ENCODE assay signal across 9 cellular contexts in the genomic region with DNA sequence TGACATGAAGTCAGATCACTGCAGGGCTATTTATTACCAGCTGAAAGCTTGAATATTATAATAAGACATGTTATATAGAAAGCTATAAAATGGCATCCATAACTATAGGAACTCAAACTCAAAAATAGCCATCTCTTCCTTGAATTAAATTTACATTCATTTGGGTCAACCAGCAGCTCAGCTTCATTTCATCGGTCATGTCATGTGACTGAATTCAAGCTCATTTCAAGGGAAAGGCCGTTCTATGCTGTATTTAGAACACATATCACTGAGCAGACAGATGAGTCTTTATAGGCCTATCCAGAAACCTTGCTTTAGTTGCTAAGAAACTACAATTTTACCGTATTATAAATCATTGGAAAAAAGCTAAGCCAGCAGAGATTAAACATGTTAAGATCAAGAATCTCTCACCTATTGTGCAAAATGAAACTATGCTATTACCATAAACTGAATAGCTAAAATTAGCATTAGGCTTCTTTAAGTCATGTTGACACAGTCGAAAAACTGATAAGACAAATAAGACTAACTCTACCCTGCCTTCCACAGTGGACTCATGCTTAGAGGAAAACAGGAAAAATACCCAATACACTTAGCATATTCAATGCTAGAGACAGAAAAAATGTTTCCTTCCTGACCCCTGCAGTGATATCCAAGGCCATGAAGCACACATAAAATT. TPM values are rescaled to one million over a fixed set of nuclear protein-coding genes. Genes with fewer than 3 reads are reported as not detected.
DNase-seq lines count a peak whose midpoint lies in the region; ATAC-seq and TF ChIP-seq lines count a peak whose summit lies in the region.
"Had no signal": no experiment of that assay in that cellular context is flagged by ENCODE, and none has a peak within 500 bp of the region (broad histone marks: within the 10 kb centered on the region; RNA-seq: fewer than 3 reads in every experiment).

No MANE protein-coding gene starts in this region.

- H3K27me3 Mint-ChIP-seq in natural killer cell (ENCODE audit: low read depth in 2 of 2): no peaks in the 10 kb centered on the region

- H3K36me3 Mint-ChIP-seq in natural killer cell: no peaks in the 10 kb centered on the region

- H3K27ac Mint-ChIP-seq in natural killer cell: peak overlapping the region; percentile 35 to 92

- ATAC-seq in natural killer cell: no peak
- ATAC-seq in GM21360 (IDR thresholded peaks at IDR 0.05; ENCODE audit: unreplicated experiment): no peak

- TF ChIP-seq EP300 in ovary (IDR thresholded peaks at IDR 0.05): no peak

- no peak for TF ChIP-seq POLR2A in ovary (IDR thresholded peaks at IDR 0.05)

- H3K9me3 Mint-ChIP-seq in natural killer cell: no peaks in the 10 kb centered on the region

- TF ChIP-seq CTCF in BJ (IDR thresholded peaks at IDR 0.05; ENCODE audit: insufficient read depth, low read depth, low read length) (no peak), coronary artery (IDR thresholded peaks at IDR 0.05) (no peak), natural killer cell (IDR thresholded peaks at IDR 0.05) (no peak), ovary (IDR thresholded peaks at IDR 0.05) (no peak)

- H3K36me3 ChIP-seq in BJ (ENCODE audit: control insufficient read depth, insufficient read depth, low read length): no peaks in the 10 kb centered on the region
- no peaks in the 10 kb centered on the region for H3K36me3 ChIP-seq in MG63
- H3K36me3 ChIP-seq in ovary: no peaks in the 10 kb centered on the region

- H3K27ac ChIP-seq in coronary artery (peak overlapping the region; percentile 91 to 99), ovary (no peak overlapping the region)

- peak overlapping the region; percentile 93 for H3K4me3 Mint-ChIP-seq in natural killer cell

- peaks cover 6% of the 10 kb centered on the region for H3K4me1 ChIP-seq in ovary (ENCODE audit: insufficient read depth)

- no peaks in the 10 kb centered on the region for H3K9me3 ChIP-seq in MG63
- H3K9me3 ChIP-seq in ovary: no peaks in the 10 kb centered on the region

- POLR2A ChIA-PET in BJ (lab: Charles Lee): no interaction called here

- DNase-seq in BJ (ENCODE audit: low read depth) (no peak), MG63 (no peak), coronary artery (ENCODE audit: low spot score) (no peak), natural killer cell (no peak), NCI-H1105 treated with DMSO at 0.1 percent for 48 hours (lab: John Stamatoyannopoulos, UW) (no peak), anterior cingulate cortex (lab: John Stamatoyannopoulos, UW) (no peak), ovary (no peak)
- DNase-seq: NCI-H2107 had no signal

- H3K27me3 ChIP-seq in BJ (ENCODE audit: control insufficient read depth, insufficient read depth, low read length): no peaks in the 10 kb centered on the region
- no peaks in the 10 kb centered on the region for H3K27me3 ChIP-seq in MG63
- H3K27me3 ChIP-seq in ovary: no peaks in the 10 kb centered on the region

- intact Hi-C loops in natural killer cell (cut with micrococcal nuclease) (no loop called here), ovary (cut with DNase I) (loop anchor here (5.0 to 10.0 kb wide), 4 partner anchors 64 to 846 kb away; partner anchors contain the start of gene ADPGK (in 1 of the 4))

- WGBS in ovary, 3 donors: 11 to 18% (median 13%) methylated on average over 4 of the region's 4 CpGs

- H3K4me3 ChIP-seq in BJ (ENCODE audit: low read depth, low read length): peak overlapping the region; percentile 2; the same call in 1 of the 2 replicates
- H3K4me3 ChIP-seq in MG63: peak overlapping the region; percentile 72
- peak overlapping the region; percentile 97 for H3K4me3 ChIP-seq in coronary artery
- no peak overlapping the region for H3K4me3 ChIP-seq in ovary

- CTCF ChIA-PET in BJ (lab: Yijun Ruan, JAX): interaction anchor here (0.9 to 3.5 kb wide), 7 partner anchors 8 to 70 kb away, joined by 3 to 21 read pairs (median 3); no protein-coding TSS in a partner anchor

- peaks cover 49 to 54% of the 10 kb centered on the region in 2 donors for H3K4me1 Mint-ChIP-seq in natural killer cell

RNA-seq across cellular contexts. Expression of gene NPTN, which starts 2.3 kb away (rescaled TPM):
- 308 and 406 TPM in 2 replicates for polyA plus RNA-seq in BJ (2011; rRNA removed)
- polyA minus RNA-seq in BJ (2011; rRNA and poly(A)+ RNA removed): 66.8 and 66.9 TPM in 2 replicates
- total RNA-seq in MG63 (2014; rRNA removed; shearing (Covaris generic); ENCODE audit: low replicate concordance): 82.4 and 224 TPM in 2 replicates
- total RNA-seq in natural killer cell: 10 to 100 TPM; 37.9 to 46.9 (median 46.4) TPM
- total RNA-seq in ovary: 10 to 100 TPM; 39.2 to 97.7 (median 80.6) TPM
- polyA plus RNA-seq in ovary: 100 to 1,000 TPM in 1 of 2 donors, 10 to 100 TPM in 1; 93.8 to 245 TPM

RNA-seq across cellular contexts. Expression of gene CD276, which starts 53.2 kb away (rescaled TPM):
- polyA plus RNA-seq in BJ (2011; rRNA removed) (61.9 and 107 TPM in 2 replicates), ovary (10 to 100 TPM; 38.7 to 69.2 TPM)
- polyA minus RNA-seq in BJ (2011; rRNA and poly(A)+ RNA removed): 28.8 and 45.3 TPM in 2 replicates
- total RNA-seq in MG63 (2014; rRNA removed; shearing (Covaris generic); ENCODE audit: low replicate concordance): 139 and 155 TPM in 2 replicates
- total RNA-seq in natural killer cell (not detected), ovary (10 to 100 TPM; 22.5 to 66.5 (median 53.7) TPM)

Comparison
In these comparisons a context has a peak if more than half of its experiments do, and no peak if none do; other contexts are left out.
1. H3K27ac ChIP-seq: peak in coronary artery (2 of 2); none in ovary (0 of 2).
2. RNA of gene CD276, which starts 53.2 kb away (total RNA-seq): 139 to 155 TPM in MG63 and 22.5 to 66.5 TPM in ovary; not detected in natural killer cell; every median in the first group is over 10 times any median in the second.